Comparison of ENCODE assay signal across 21 cellular contexts in genomic region chr14:20619688-20620087, GRCh38. TPM values are rescaled to one million over a fixed set of nuclear protein-coding genes. Genes with fewer than 3 reads are reported as not detected.
"Had no signal": no experiment of that assay in that cellular context is flagged by ENCODE, and none has a peak within 500 bp of the region (broad histone marks: within the 10 kb centered on the region; RNA-seq: fewer than 3 reads in every experiment).

No MANE protein-coding gene starts in this region.

RNA-seq across cellular contexts. Expression of gene OR6S1, which starts 21.8 kb away (rescaled TPM):
- total RNA-seq: activated naive CD4-positive, alpha-beta T cell treated with anti-CD3 and anti-CD28 coated beads for 36 hours; activated naive CD4-positive, alpha-beta T cell treated with anti-CD3 and anti-CD28 coated beads, Interleukin-2, amount 50 U/mL, for 72 hours; activated naive CD8-positive, alpha-beta T cell treated with anti-CD3 and anti-CD28 coated beads for 36 hours; activated naive CD8-positive, alpha-beta T cell treated with anti-CD3 and anti-CD28 coated beads, Interleukin-2, amount 10 ng/mL, durations not matched to agents 7 days and 5 days; activated T-cell treated with anti-CD3 and anti-CD28 coated beads, Interleukin-2, amount 50 U/mL, for 4 hours; activated T-cell treated with anti-CD3 and anti-CD28 coated beads, Interleukin-2, amount 50 U/mL, for 72 hours; activated T-helper 1 cell treated with anti-CD3 and anti-CD28 coated beads, Interleukin-12 subunit alpha, Interleukin-12 subunit beta, Interleukin-2, Interleukin-4 antibody, amounts not matched to agents 30 ng/mL and 10 ng/mL and 1 ng/mL, durations not matched to agents 14 hours and 24 hours and 36 hours; activated T-helper 17 cell treated with anti-CD3 and anti-CD28 coated beads, Interleukin-2, amount 50 U/mL, for 72 hours; activated T-helper 2 cell treated with anti-CD3 and anti-CD28 coated beads, Interferon-gamma antibody, Interleukin-2, Interleukin-4, amounts not matched to agents 10 μg/mL and 5 μg/mL and 100 μg/mL, durations not matched to agents 14 hours and 24 hours and 36 hours; adrenal gland; aorta; ascending aorta; astrocyte; body of pancreas; breast epithelium; bronchial epithelial cell; cardiac muscle cell; cardiac septum; cerebellum; chondrocyte had no signal
- polyA plus RNA-seq: adipose tissue, adrenal gland, aorta, cardiac muscle cell had no signal

RNA-seq across cellular contexts. Expression of gene RNASE12, which starts 28.5 kb away (rescaled TPM):
- total RNA-seq: activated naive CD4-positive, alpha-beta T cell treated with anti-CD3 and anti-CD28 coated beads for 36 hours; activated naive CD4-positive, alpha-beta T cell treated with anti-CD3 and anti-CD28 coated beads, Interleukin-2, amount 50 U/mL, for 72 hours; activated naive CD8-positive, alpha-beta T cell treated with anti-CD3 and anti-CD28 coated beads for 36 hours; activated naive CD8-positive, alpha-beta T cell treated with anti-CD3 and anti-CD28 coated beads, Interleukin-2, amount 10 ng/mL, durations not matched to agents 7 days and 5 days; activated T-cell treated with anti-CD3 and anti-CD28 coated beads, Interleukin-2, amount 50 U/mL, for 4 hours; activated T-cell treated with anti-CD3 and anti-CD28 coated beads, Interleukin-2, amount 50 U/mL, for 72 hours; activated T-helper 1 cell treated with anti-CD3 and anti-CD28 coated beads, Interleukin-12 subunit alpha, Interleukin-12 subunit beta, Interleukin-2, Interleukin-4 antibody, amounts not matched to agents 30 ng/mL and 10 ng/mL and 1 ng/mL, durations not matched to agents 14 hours and 24 hours and 36 hours; activated T-helper 17 cell treated with anti-CD3 and anti-CD28 coated beads, Interleukin-2, amount 50 U/mL, for 72 hours; activated T-helper 2 cell treated with anti-CD3 and anti-CD28 coated beads, Interferon-gamma antibody, Interleukin-2, Interleukin-4, amounts not matched to agents 10 μg/mL and 5 μg/mL and 100 μg/mL, durations not matched to agents 14 hours and 24 hours and 36 hours; adrenal gland; aorta; ascending aorta; astrocyte; body of pancreas; breast epithelium; bronchial epithelial cell; cardiac muscle cell; cardiac septum; cerebellum; chondrocyte had no signal
- polyA plus RNA-seq: adipose tissue, adrenal gland, aorta, cardiac muscle cell had no signal

RNA-seq across cellular contexts. Expression of gene RNASE11, which starts 31.9 kb away (rescaled TPM):
- total RNA-seq: activated naive CD4-positive, alpha-beta T cell treated with anti-CD3 and anti-CD28 coated beads for 36 hours; activated naive CD4-positive, alpha-beta T cell treated with anti-CD3 and anti-CD28 coated beads, Interleukin-2, amount 50 U/mL, for 72 hours; activated naive CD8-positive, alpha-beta T cell treated with anti-CD3 and anti-CD28 coated beads for 36 hours; activated naive CD8-positive, alpha-beta T cell treated with anti-CD3 and anti-CD28 coated beads, Interleukin-2, amount 10 ng/mL, durations not matched to agents 7 days and 5 days; activated T-cell treated with anti-CD3 and anti-CD28 coated beads, Interleukin-2, amount 50 U/mL, for 4 hours; activated T-cell treated with anti-CD3 and anti-CD28 coated beads, Interleukin-2, amount 50 U/mL, for 72 hours; activated T-helper 1 cell treated with anti-CD3 and anti-CD28 coated beads, Interleukin-12 subunit alpha, Interleukin-12 subunit beta, Interleukin-2, Interleukin-4 antibody, amounts not matched to agents 30 ng/mL and 10 ng/mL and 1 ng/mL, durations not matched to agents 14 hours and 24 hours and 36 hours; activated T-helper 17 cell treated with anti-CD3 and anti-CD28 coated beads, Interleukin-2, amount 50 U/mL, for 72 hours; activated T-helper 2 cell treated with anti-CD3 and anti-CD28 coated beads, Interferon-gamma antibody, Interleukin-2, Interleukin-4, amounts not matched to agents 10 μg/mL and 5 μg/mL and 100 μg/mL, durations not matched to agents 14 hours and 24 hours and 36 hours; adrenal gland; aorta; ascending aorta; astrocyte; body of pancreas; breast epithelium; bronchial epithelial cell; cardiac muscle cell; cardiac septum; cerebellum; chondrocyte had no signal
- polyA plus RNA-seq: adipose tissue, aorta, cardiac muscle cell had no signal

RNA-seq across cellular contexts. Expression of gene RNASE9, which starts 58.8 kb away (rescaled TPM):
- total RNA-seq: activated naive CD4-positive, alpha-beta T cell treated with anti-CD3 and anti-CD28 coated beads for 36 hours; activated naive CD4-positive, alpha-beta T cell treated with anti-CD3 and anti-CD28 coated beads, Interleukin-2, amount 50 U/mL, for 72 hours; activated naive CD8-positive, alpha-beta T cell treated with anti-CD3 and anti-CD28 coated beads for 36 hours; activated naive CD8-positive, alpha-beta T cell treated with anti-CD3 and anti-CD28 coated beads, Interleukin-2, amount 10 ng/mL, durations not matched to agents 7 days and 5 days; activated T-cell treated with anti-CD3 and anti-CD28 coated beads, Interleukin-2, amount 50 U/mL, for 4 hours; activated T-cell treated with anti-CD3 and anti-CD28 coated beads, Interleukin-2, amount 50 U/mL, for 72 hours; activated T-helper 1 cell treated with anti-CD3 and anti-CD28 coated beads, Interleukin-12 subunit alpha, Interleukin-12 subunit beta, Interleukin-2, Interleukin-4 antibody, amounts not matched to agents 30 ng/mL and 10 ng/mL and 1 ng/mL, durations not matched to agents 14 hours and 24 hours and 36 hours; activated T-helper 17 cell treated with anti-CD3 and anti-CD28 coated beads, Interleukin-2, amount 50 U/mL, for 72 hours; activated T-helper 2 cell treated with anti-CD3 and anti-CD28 coated beads, Interferon-gamma antibody, Interleukin-2, Interleukin-4, amounts not matched to agents 10 μg/mL and 5 μg/mL and 100 μg/mL, durations not matched to agents 14 hours and 24 hours and 36 hours; adrenal gland; aorta; ascending aorta; astrocyte; body of pancreas; breast epithelium; bronchial epithelial cell; cardiac muscle cell; cardiac septum; cerebellum; chondrocyte had no signal
- polyA plus RNA-seq: adipose tissue, adrenal gland, aorta, cardiac muscle cell had no signal
